Comparison of ENCODE assay signal across 10 cellular contexts in the genomic region with DNA sequence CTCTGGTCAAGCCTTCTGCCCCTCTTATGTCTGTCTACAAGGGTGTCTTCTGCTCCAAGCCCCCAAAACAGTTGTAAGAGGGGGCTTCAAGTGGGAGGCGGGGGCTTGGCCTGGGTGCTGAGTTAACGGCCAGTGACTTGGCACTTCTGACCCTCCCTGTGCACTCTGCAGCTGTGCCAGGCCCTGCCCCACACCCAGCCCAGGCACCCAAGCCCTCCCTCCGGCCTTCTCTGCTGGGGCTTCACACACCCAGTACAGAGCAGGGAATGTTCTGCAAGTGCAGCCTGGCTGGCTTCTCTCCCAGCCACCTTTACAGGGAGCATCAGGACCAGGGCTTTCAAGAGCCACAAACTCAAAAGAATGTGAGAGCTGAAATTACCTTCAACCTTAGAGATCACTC. TPM values are rescaled to one million over a fixed set of nuclear protein-coding genes. Genes with fewer than 3 reads are reported as not detected.
A peak's percentile ranks its signal among the peaks of the same experiment; 100 is the strongest.
DNase-seq lines count a peak whose midpoint lies in the region; ATAC-seq and TF ChIP-seq lines count a peak whose summit lies in the region.
"Had no signal": no experiment of that assay in that cellular context is flagged by ENCODE, and none has a peak within 500 bp of the region (broad histone marks: within the 10 kb centered on the region; RNA-seq: fewer than 3 reads in every experiment).

No MANE protein-coding gene starts in this region.

- POLR2A ChIA-PET in CD4-positive, alpha-beta T cell (lab: Charles Lee) = interaction anchor here (1.3 to 3.8 kb wide), 6 partner anchors 10 to 43 kb away, joined by 4 to 42 read pairs (median 5); no protein-coding TSS in a partner anchor
- POLR2A ChIA-PET in activated naive CD8-positive, alpha-beta T cell treated with anti-CD3 and anti-CD28 coated beads, Interleukin-2, amount 10 ng/mL, durations not matched to agents 7 days and 5 days (lab: Charles Lee) = interaction anchor here (0.9 to 3.2 kb wide), 4 partner anchors 19 to 54 kb away, joined by 3 to 16 read pairs (median 4); no protein-coding TSS in a partner anchor

- WGBS in testis, 2 donors = 72% methylated on average over 3 of the region's 3 CpGs; no CpG with 5 or more reads in 1 of the 2 donors

- no peak for ATAC-seq in CD4-positive, alpha-beta T cell (ENCODE audit: poor library complexity)
- ATAC-seq in activated naive CD8-positive, alpha-beta T cell treated with anti-CD3 and anti-CD28 coated beads, Interleukin-2, amount 10 ng/mL, durations not matched to agents 7 days and 5 days (ENCODE audit: low read depth) = no peak
- ATAC-seq in natural killer cell (no peak), HG03108 (IDR thresholded peaks at IDR 0.05; ENCODE audit: unreplicated experiment) (no peak)

- intact Hi-C loops in CD4-positive, alpha-beta T cell (cut with DNase I, micrococcal nuclease) = loop anchor here (2.0 to 5.0 kb wide), 3 partner anchors 29 to 40 kb away; partner anchors contain the start of gene HDHD5 (in 2 of the 2)
- intact Hi-C loops in natural killer cell (cut with micrococcal nuclease) = no loop called here
- intact Hi-C loops in testis (cut with DNase I; ENCODE audit: low total_unique reads) = no loop called here

- no peak overlapping the region for H3K4me3 ChIP-seq in HL-60 (replicated peaks; ENCODE audit: insufficient read depth, low read length)
- H3K4me3 ChIP-seq in testis = no peak overlapping the region
- H3K4me3 ChIP-seq: Peyer's patch, thoracic aorta had no signal

- peaks cover 12% of the 10 kb centered on the region for H3K27me3 Mint-ChIP-seq in CD4-positive, alpha-beta T cell
- H3K27me3 Mint-ChIP-seq in activated naive CD8-positive, alpha-beta T cell treated with anti-CD3 and anti-CD28 coated beads, Interleukin-2, amount 10 ng/mL, durations not matched to agents 7 days and 5 days = peaks cover 20% of the 10 kb centered on the region
- peaks cover 9 to 10% of the 10 kb centered on the region in 2 donors for H3K27me3 Mint-ChIP-seq in natural killer cell (ENCODE audit: low read depth in 2 of 2)

- H3K9me3 Mint-ChIP-seq in CD4-positive, alpha-beta T cell = no peaks in the 10 kb centered on the region
- H3K9me3 Mint-ChIP-seq in activated naive CD8-positive, alpha-beta T cell treated with anti-CD3 and anti-CD28 coated beads, Interleukin-2, amount 10 ng/mL, durations not matched to agents 7 days and 5 days = no peaks in the 10 kb centered on the region
- H3K9me3 Mint-ChIP-seq in natural killer cell = no peaks in the 10 kb centered on the region

- TF ChIP-seq CTCF in CD4-positive, alpha-beta T cell (IDR thresholded peaks at IDR 0.05) = no peak
- TF ChIP-seq CTCF in HL-60 (IDR thresholded peaks at IDR 0.05; ENCODE audit: insufficient read depth, low read length) (no peak), natural killer cell (IDR thresholded peaks at IDR 0.05) (no peak), testis (IDR thresholded peaks at IDR 0.05) (no peak)

- peak overlapping the region; percentile 18 for H3K27ac ChIP-seq in CD4-positive, alpha-beta T cell (ENCODE audit: low read depth, low read length)
- peak overlapping the region; percentile 52 for H3K27ac ChIP-seq in HL-60 (replicated peaks)
- H3K27ac ChIP-seq in testis = no peak overlapping the region
- H3K27ac ChIP-seq: Peyer's patch, thoracic aorta had no signal

- no peak for TF ChIP-seq POLR2A in testis (IDR thresholded peaks at IDR 0.05)

- H3K27me3 ChIP-seq in CD4-positive, alpha-beta T cell (ENCODE audit: control insufficient read depth, insufficient read depth, low read length) = peaks cover 11% of the 10 kb centered on the region
- H3K27me3 ChIP-seq in HL-60 (ENCODE audit: insufficient read depth, poor library complexity, severe bottlenecking) (peaks cover 6% of the 10 kb centered on the region), testis (no peaks in the 10 kb centered on the region)

- peak overlapping the region; percentile 80 for H3K27ac Mint-ChIP-seq in CD4-positive, alpha-beta T cell
- peak overlapping the region; percentile 84 for H3K27ac Mint-ChIP-seq in activated naive CD8-positive, alpha-beta T cell treated with anti-CD3 and anti-CD28 coated beads, Interleukin-2, amount 10 ng/mL, durations not matched to agents 7 days and 5 days
- peak overlapping the region in 1 of 2 donors; percentile 81 for H3K27ac Mint-ChIP-seq in natural killer cell

- H3K9me3 ChIP-seq in CD4-positive, alpha-beta T cell (ENCODE audit: control insufficient read depth, low read length) = no peaks in the 10 kb centered on the region
- no peaks in the 10 kb centered on the region for H3K9me3 ChIP-seq in testis
- H3K9me3 ChIP-seq: Peyer's patch, thoracic aorta had no signal

- peaks cover 2% of the 10 kb centered on the region for H3K36me3 Mint-ChIP-seq in CD4-positive, alpha-beta T cell (ENCODE audit: low read depth)
- no peaks in the 10 kb centered on the region for H3K36me3 Mint-ChIP-seq in activated naive CD8-positive, alpha-beta T cell treated with anti-CD3 and anti-CD28 coated beads, Interleukin-2, amount 10 ng/mL, durations not matched to agents 7 days and 5 days
- H3K36me3 Mint-ChIP-seq in natural killer cell = no peaks in the 10 kb centered on the region

- peak overlapping the region; percentile 72 for H3K4me3 Mint-ChIP-seq in CD4-positive, alpha-beta T cell
- peak overlapping the region; percentile 58 for H3K4me3 Mint-ChIP-seq in activated naive CD8-positive, alpha-beta T cell treated with anti-CD3 and anti-CD28 coated beads, Interleukin-2, amount 10 ng/mL, durations not matched to agents 7 days and 5 days
- H3K4me3 Mint-ChIP-seq in natural killer cell = peak overlapping the region; percentile 78

- peaks cover 72% of the 10 kb centered on the region for H3K4me1 Mint-ChIP-seq in CD4-positive, alpha-beta T cell (ENCODE audit: low read depth)
- peaks cover 42% of the 10 kb centered on the region for H3K4me1 Mint-ChIP-seq in activated naive CD8-positive, alpha-beta T cell treated with anti-CD3 and anti-CD28 coated beads, Interleukin-2, amount 10 ng/mL, durations not matched to agents 7 days and 5 days
- peaks cover 48 to 62% of the 10 kb centered on the region in 2 donors for H3K4me1 Mint-ChIP-seq in natural killer cell

- DNase-seq in CD4-positive, alpha-beta T cell = no peak
- DNase-seq in HL-60 (ENCODE audit: low read depth in 1 of 2, low spot score in 1 of 2) = no peak
- no peak for DNase-seq in activated naive CD8-positive, alpha-beta T cell treated with anti-CD3 and anti-CD28 coated beads, Interleukin-2, amount 10 ng/mL, durations not matched to agents 7 days and 5 days
- no peak for DNase-seq in natural killer cell
- no peak for DNase-seq in testis
- no peak for DNase-seq in T1000 (lab: John Stamatoyannopoulos, UW)

- H3K36me3 ChIP-seq in testis (ENCODE audit: low read depth, missing control alignments) = no peaks in the 10 kb centered on the region
- H3K36me3 ChIP-seq: Peyer's patch, thoracic aorta had no signal

- CTCF ChIA-PET in CD4-positive, alpha-beta T cell (lab: Charles Lee) = interaction anchor here (1.0 to 2.9 kb wide), 3 partner anchors 11 to 54 kb away, joined by 3 to 7 read pairs (median 5); no protein-coding TSS in a partner anchor

- no peaks in the 10 kb centered on the region for H3K4me1 ChIP-seq in testis

RNA-seq across cellular contexts. Expression of gene TMEM121B, which starts 3.8 kb away (rescaled TPM):
- total RNA-seq in CD4-positive, alpha-beta T cell = under 1 TPM; 0.05 to 0.08 TPM
- total RNA-seq in activated naive CD8-positive, alpha-beta T cell treated with anti-CD3 and anti-CD28 coated beads, Interleukin-2, amount 10 ng/mL, durations not matched to agents 7 days and 5 days = under 1 TPM; 0.08 to 0.09 TPM
- total RNA-seq in natural killer cell (under 1 TPM in 2 of 3 donors, not detected in 1; 0.18 to 0.35 TPM), testis (1 to 10 TPM; 2.9 to 3.3 TPM)
- polyA plus RNA-seq in testis (ENCODE audit: insufficient read depth, low read depth, low replicate concordance) = 2.2 TPM
- total RNA-seq: NCI-H460 had no signal

RNA-seq across cellular contexts. Expression of gene IL17RA, which starts 32.6 kb away (rescaled TPM):
- total RNA-seq in CD4-positive, alpha-beta T cell = 10 to 100 TPM; 23.2 to 24.3 TPM
- 10 to 100 TPM; 46.7 to 48.0 TPM for total RNA-seq in activated naive CD8-positive, alpha-beta T cell treated with anti-CD3 and anti-CD28 coated beads, Interleukin-2, amount 10 ng/mL, durations not matched to agents 7 days and 5 days
- 10 to 100 TPM; 22.1 to 42.6 (median 28.7) TPM for total RNA-seq in natural killer cell
- total RNA-seq in testis = 10 to 100 TPM in 1 of 2 donors, 1 to 10 TPM in 1; 8.3 to 12.8 TPM
- 6.8 TPM for polyA plus RNA-seq in testis (ENCODE audit: insufficient read depth, low read depth, low replicate concordance)

RNA-seq across cellular contexts. Expression of gene HDHD5, which starts 41.7 kb away (rescaled TPM):
- 10 to 100 TPM; 11.0 to 11.6 TPM for total RNA-seq in CD4-positive, alpha-beta T cell
- 10 to 100 TPM; 33.7 to 34.7 TPM for total RNA-seq in activated naive CD8-positive, alpha-beta T cell treated with anti-CD3 and anti-CD28 coated beads, Interleukin-2, amount 10 ng/mL, durations not matched to agents 7 days and 5 days
- 10 to 100 TPM; 12.0 to 16.5 (median 13.5) TPM for total RNA-seq in natural killer cell
- 10 to 100 TPM; 41.5 to 46.3 TPM for total RNA-seq in testis
- 34.0 TPM for polyA plus RNA-seq in testis (ENCODE audit: insufficient read depth, low read depth, low replicate concordance)

Comparison
In these comparisons a context has a peak if more than half of its experiments do, and no peak if none do; other contexts are left out.
1. H3K27ac ChIP-seq: peak in CD4-positive, alpha-beta T cell (single experiment) and HL-60 (single experiment); none in testis (0 of 2).
2. intact Hi-C loops: an anchor here in CD4-positive, alpha-beta T cell (2.0 to 5.0 kb wide); none called in natural killer cell and testis.
3. Peak in every context shown above with its lines, with median percentiles within 50 percentile points of each other: H3K4me3 Mint-ChIP-seq.